ENCODE assay signal across 1 cellular context in the genomic region with DNA sequence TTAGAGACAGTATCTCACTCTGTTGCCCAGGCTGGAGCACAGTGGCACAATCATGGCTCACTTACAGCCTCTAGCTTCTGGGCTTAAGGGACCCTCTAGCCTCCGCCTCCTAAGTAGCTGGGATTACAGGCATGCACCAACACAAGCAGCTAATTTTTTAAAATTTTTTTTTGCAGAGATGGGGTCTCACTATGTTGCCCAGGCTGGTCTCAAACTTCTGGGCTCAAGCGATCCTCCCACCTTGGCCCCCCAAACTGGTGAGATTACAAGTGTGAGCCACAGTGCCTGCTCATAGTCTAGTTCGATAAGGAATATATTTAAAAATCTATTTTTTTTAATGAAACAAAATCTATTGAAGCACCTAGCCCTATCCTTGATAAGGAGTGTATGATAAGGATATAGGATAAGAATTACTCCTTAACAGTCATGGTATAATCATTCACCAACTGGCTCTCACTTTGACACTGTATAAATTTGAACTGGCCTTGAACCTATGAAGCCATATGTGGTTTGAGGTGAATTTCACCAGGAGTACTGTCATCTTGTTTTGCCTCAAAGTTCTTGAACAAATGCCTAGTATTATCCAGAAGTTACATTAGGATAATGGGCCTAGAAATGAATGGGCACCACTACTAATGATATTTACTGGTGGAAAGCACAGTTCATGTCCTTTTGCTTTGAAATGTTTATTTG.
TF ChIP-seq lines count a peak whose summit lies in the region.

No MANE protein-coding gene starts in this region.

TF ChIP-seq in A549, 52 proteins besides CTCF, POLR2A, EP300 and RAD21 (continued from another document):
- TF ChIP-seq, protein P1, sequence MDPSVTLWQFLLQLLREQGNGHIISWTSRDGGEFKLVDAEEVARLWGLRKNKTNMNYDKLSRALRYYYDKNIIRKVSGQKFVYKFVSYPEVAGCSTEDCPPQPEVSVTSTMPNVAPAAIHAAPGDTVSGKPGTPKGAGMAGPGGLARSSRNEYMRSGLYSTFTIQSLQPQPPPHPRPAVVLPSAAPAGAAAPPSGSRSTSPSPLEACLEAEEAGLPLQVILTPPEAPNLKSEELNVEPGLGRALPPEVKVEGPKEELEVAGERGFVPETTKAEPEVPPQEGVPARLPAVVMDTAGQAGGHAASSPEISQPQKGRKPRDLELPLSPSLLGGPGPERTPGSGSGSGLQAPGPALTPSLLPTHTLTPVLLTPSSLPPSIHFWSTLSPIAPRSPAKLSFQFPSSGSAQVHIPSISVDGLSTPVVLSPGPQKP (IDR thresholded peaks at IDR 0.05; ENCODE audit: low read depth, low read length), result no peak
- no peak for TF ChIP-seq HOXB13 (CRISPR knock-in tag; IDR thresholded peaks at IDR 0.05; ENCODE audit: low read depth)
- TF ChIP-seq, protein P2, sequence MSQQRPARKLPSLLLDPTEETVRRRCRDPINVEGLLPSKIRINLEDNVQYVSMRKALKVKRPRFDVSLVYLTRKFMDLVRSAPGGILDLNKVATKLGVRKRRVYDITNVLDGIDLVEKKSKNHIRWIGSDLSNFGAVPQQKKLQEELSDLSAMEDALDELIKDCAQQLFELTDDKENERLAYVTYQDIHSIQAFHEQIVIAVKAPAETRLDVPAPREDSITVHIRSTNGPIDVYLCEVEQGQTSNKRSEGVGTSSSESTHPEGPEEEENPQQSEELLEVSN (IDR thresholded peaks at IDR 0.05; ENCODE audit: borderline replicate concordance, low read depth), result no peak
- TF ChIP-seq, protein P3, sequence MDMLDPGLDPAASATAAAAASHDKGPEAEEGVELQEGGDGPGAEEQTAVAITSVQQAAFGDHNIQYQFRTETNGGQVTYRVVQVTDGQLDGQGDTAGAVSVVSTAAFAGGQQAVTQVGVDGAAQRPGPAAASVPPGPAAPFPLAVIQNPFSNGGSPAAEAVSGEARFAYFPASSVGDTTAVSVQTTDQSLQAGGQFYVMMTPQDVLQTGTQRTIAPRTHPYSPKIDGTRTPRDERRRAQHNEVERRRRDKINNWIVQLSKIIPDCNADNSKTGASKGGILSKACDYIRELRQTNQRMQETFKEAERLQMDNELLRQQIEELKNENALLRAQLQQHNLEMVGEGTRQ (IDR thresholded peaks at IDR 0.05), result no peak
- TF ChIP-seq FOXS1 (CRISPR knock-in tag; IDR thresholded peaks at IDR 0.05), result no peak
- TF ChIP-seq, protein P4, sequence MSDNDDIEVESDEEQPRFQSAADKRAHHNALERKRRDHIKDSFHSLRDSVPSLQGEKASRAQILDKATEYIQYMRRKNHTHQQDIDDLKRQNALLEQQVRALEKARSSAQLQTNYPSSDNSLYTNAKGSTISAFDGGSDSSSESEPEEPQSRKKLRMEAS (IDR thresholded peaks at IDR 0.05), result no peak
- no peak for TF ChIP-seq CBX8 (IDR thresholded peaks at IDR 0.05)
- no peak for TF ChIP-seq ZC3H11A (IDR thresholded peaks at IDR 0.05)
- TF ChIP-seq CEBPB (IDR thresholded peaks at IDR 0.05), result no peak
- TF ChIP-seq ZSCAN20 (CRISPR knock-in tag; IDR thresholded peaks at IDR 0.05), result no peak
